9 cellular contexts compared by ENCODE assay signal in the genomic region with DNA sequence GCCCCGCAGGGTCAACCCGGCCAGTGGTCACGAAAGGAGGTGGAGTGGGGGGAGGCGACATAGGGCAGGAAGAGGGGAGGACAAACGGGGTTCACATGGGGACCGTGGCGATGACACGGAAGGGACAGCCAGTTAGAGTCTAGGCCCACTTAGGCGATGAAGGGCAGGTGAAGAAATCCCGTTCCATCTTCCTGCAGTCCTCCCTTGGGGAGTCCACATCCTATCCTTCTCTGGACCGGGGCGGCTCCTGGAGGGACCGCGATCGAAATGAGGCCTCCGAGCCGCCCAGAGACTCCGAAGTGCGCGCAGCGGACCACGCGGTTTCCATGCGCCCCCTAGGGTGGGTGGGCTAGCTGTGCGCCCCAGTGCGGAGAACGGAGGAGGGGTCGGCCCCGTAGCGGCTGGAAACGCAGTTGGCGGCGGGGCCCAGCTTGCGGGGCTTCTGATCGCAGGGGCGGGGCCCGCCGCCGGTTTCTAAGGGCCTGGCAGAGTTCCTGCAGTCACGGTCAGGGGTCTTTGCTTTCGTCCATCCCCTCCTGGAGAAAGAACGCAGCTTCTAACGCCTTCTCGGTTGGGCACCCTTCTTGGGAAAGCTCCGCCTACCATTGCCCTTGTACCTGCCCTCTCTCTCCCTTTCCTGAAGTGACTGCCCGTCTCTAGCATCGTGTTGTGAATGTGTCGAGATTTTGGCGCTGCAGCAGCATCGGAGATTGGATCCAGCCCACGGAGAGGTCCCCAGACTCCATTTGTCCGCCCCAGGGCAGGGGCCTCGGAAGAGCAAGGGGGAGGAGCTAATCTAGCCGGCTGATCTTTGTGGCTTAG. TPM values are rescaled to one million over a fixed set of nuclear protein-coding genes. Genes with fewer than 3 reads are reported as not detected.
DNase-seq lines count a peak whose midpoint lies in the region; ATAC-seq and TF ChIP-seq lines count a peak whose summit lies in the region.
"Had no signal": no experiment of that assay in that cellular context is flagged by ENCODE, and none has a peak within 500 bp of the region (broad histone marks: within the 10 kb centered on the region; RNA-seq: fewer than 3 reads in every experiment).

No MANE protein-coding gene starts in this region.

- H2BK12ac ChIP-seq in trophoblast cell (ENCODE audit: low read length): no peak overlapping the region

- H3K4me1 Mint-ChIP-seq in activated naive CD4-positive, alpha-beta T cell treated with anti-CD3 and anti-CD28 coated beads for 36 hours (ENCODE audit: low read depth): peaks cover 5% of the 10 kb centered on the region

- peaks cover 0 to 13% (median 4%) of the 10 kb centered on the region in 7 donors for H3K27me3 ChIP-seq in heart right ventricle
- no peaks in the 10 kb centered on the region for H3K27me3 ChIP-seq in trophoblast cell (ENCODE audit: insufficient read depth, low read length)

- H3K4me1 ChIP-seq in heart right ventricle (peaks cover 0 to 26% (median 13%) of the 10 kb centered on the region in 9 donors), trophoblast cell (ENCODE audit: control insufficient read depth in 1 of 2, insufficient read depth in 2 of 2, low read length in 2 of 2) (peaks cover 3 to 8% of the 10 kb centered on the region in 2 experiments), urinary bladder (ENCODE audit: insufficient read depth) (no peaks in the 10 kb centered on the region)

- no peak overlapping the region for H3K14ac ChIP-seq in trophoblast cell (ENCODE audit: low read length)

- H2AK5ac ChIP-seq in trophoblast cell (ENCODE audit: low read length): no peak overlapping the region

- CTCF ChIA-PET in activated naive CD4-positive, alpha-beta T cell treated with anti-CD3 and anti-CD28 coated beads for 36 hours (lab: Charles Lee): interaction anchor here (0.7 to 2.0 kb wide), 5 partner anchors 9 to 257 kb away, joined by 3 to 8 read pairs (median 4); a partner anchor contains a TSS

- 1% methylated on average over 54 of the region's 54 CpGs for WGBS in heart right ventricle, 2 donors
- no CpG with 5 or more reads among the region's 54 CpGs for WGBS in trophoblast cell (ENCODE audit: extremely low coverage, insufficient coverage, insufficient read length)
- WGBS in urinary bladder: 1% methylated on average over 54 of the region's 54 CpGs

- intact Hi-C loops in activated naive CD4-positive, alpha-beta T cell treated with anti-CD3 and anti-CD28 coated beads for 36 hours (cut with micrococcal nuclease): loop anchor here (1.0 kb wide), 1 partner anchor 171 kb away; no protein-coding TSS in a partner anchor
- intact Hi-C loops in heart right ventricle (cut with DNase I): loop anchor here in 1 of 10 donors (1.0 kb wide), 1 partner anchor 22 kb away; a partner anchor contains a TSS

- H3K36me3 ChIP-seq in heart right ventricle (peaks cover 0 to 3% (median 0%) of the 10 kb centered on the region in 9 donors), trophoblast cell (ENCODE audit: control insufficient read depth in 1 of 2, insufficient read depth in 2 of 2, low read length in 2 of 2) (no peaks in the 10 kb centered on the region), urinary bladder (ENCODE audit: insufficient read depth) (no peaks in the 10 kb centered on the region)

- peak overlapping the region; percentile 47 for H4K8ac ChIP-seq in trophoblast cell (ENCODE audit: low read depth, low read length)

- H3K4me3 ChIP-seq in GM08714 (ENCODE audit: low read length) (peak overlapping the region; percentile 15; the same call in 1 of the 2 replicates), heart right ventricle (peak overlapping the region; percentile 40 to 91 (median 75)), trophoblast cell (ENCODE audit: low read depth, low read length) (peak overlapping the region; percentile 55), urinary bladder (ENCODE audit: low read depth, low read length) (peak overlapping the region; percentile 53)

- peak overlapping the region; percentile 4 for H2AFZ ChIP-seq in trophoblast cell (ENCODE audit: insufficient read depth, low read length, poor library complexity)

- no peak overlapping the region for H3K4ac ChIP-seq in trophoblast cell (ENCODE audit: low read depth, low read length)

- H3K79me2 ChIP-seq in trophoblast cell (ENCODE audit: control insufficient read depth, insufficient read depth, low read length, poor library complexity): no peaks in the 10 kb centered on the region

- H3K23ac ChIP-seq in trophoblast cell (ENCODE audit: low read length): no peak overlapping the region

- H3K9me3 ChIP-seq in heart right ventricle: no peaks in the 10 kb centered on the region
- no peaks in the 10 kb centered on the region for H3K9me3 ChIP-seq in trophoblast cell (ENCODE audit: insufficient read depth, low read depth, low read length)

- no peak overlapping the region for H4K91ac ChIP-seq in trophoblast cell (ENCODE audit: low read depth, low read length)

- peak overlapping the region; percentile 83 for H3K4me3 Mint-ChIP-seq in activated naive CD4-positive, alpha-beta T cell treated with anti-CD3 and anti-CD28 coated beads for 36 hours

- H2BK5ac ChIP-seq in trophoblast cell (ENCODE audit: low read depth, low read length, poor library complexity): no peak overlapping the region

- H3K36me3 Mint-ChIP-seq in activated naive CD4-positive, alpha-beta T cell treated with anti-CD3 and anti-CD28 coated beads for 36 hours (ENCODE audit: low read depth): no peaks in the 10 kb centered on the region

- H3K18ac ChIP-seq in trophoblast cell (ENCODE audit: low read length): no peak overlapping the region

- TF ChIP-seq CTCF in heart right ventricle (IDR thresholded peaks at IDR 0.05): peak in 7 of 9 donors; percentile 34 to 56 (median 42)

- peak overlapping the region; percentile 87 for H3K4me2 ChIP-seq in trophoblast cell (ENCODE audit: low read length)

- peak overlapping the region; percentile 39 for H4K12ac ChIP-seq in trophoblast cell (ENCODE audit: low read depth, low read length)

- no peak overlapping the region for H2BK120ac ChIP-seq in trophoblast cell (ENCODE audit: insufficient read depth, low read length, poor library complexity)

- peak overlapping the region; percentile 1 for H3K9ac ChIP-seq in trophoblast cell (ENCODE audit: low read length)

- DNase-seq in OCI-M1 (lab: John Stamatoyannopoulos, UW) (peak; percentile 31), heart right ventricle (peak; percentile 30 to 33), trophoblast cell (no peak)
- DNase-seq in activated naive CD4-positive, alpha-beta T cell treated with anti-CD3 and anti-CD28 coated beads for 36 hours: peak; percentile 69

- no peaks in the 10 kb centered on the region for H3K79me1 ChIP-seq in trophoblast cell (ENCODE audit: low read length)

- H3K27ac Mint-ChIP-seq in activated naive CD4-positive, alpha-beta T cell treated with anti-CD3 and anti-CD28 coated beads for 36 hours: peak overlapping the region; percentile 51

- H3K27ac ChIP-seq in heart right ventricle (peak overlapping the region in 7 of 10 donors; percentile 15 to 71 (median 60)), trophoblast cell (ENCODE audit: low read depth, low read length) (no peak overlapping the region), urinary bladder (ENCODE audit: low read depth) (no peak overlapping the region)
- H3K27ac ChIP-seq: VCaP had no signal

- ATAC-seq in heart right ventricle (peak; percentile 61 to 77 (median 69)), GM21423 (IDR thresholded peaks at IDR 0.05; ENCODE audit: unreplicated experiment) (no peak), HG02840 (IDR thresholded peaks at IDR 0.05; ENCODE audit: low FRiP score, unreplicated experiment) (no peak)

- H3K27me3 Mint-ChIP-seq in activated naive CD4-positive, alpha-beta T cell treated with anti-CD3 and anti-CD28 coated beads for 36 hours (ENCODE audit: low read depth): no peaks in the 10 kb centered on the region

- no peaks in the 10 kb centered on the region for H3K9me3 Mint-ChIP-seq in activated naive CD4-positive, alpha-beta T cell treated with anti-CD3 and anti-CD28 coated beads for 36 hours

RNA-seq across cellular contexts. Expression of a gene that starts 17.9 kb away (rescaled TPM):
- total RNA-seq in activated naive CD4-positive, alpha-beta T cell treated with anti-CD3 and anti-CD28 coated beads for 36 hours: 1 to 10 TPM in 1 of 2 experiments, under 1 TPM in 1; 0.98 to 1.7 TPM
- total RNA-seq in heart right ventricle (under 1 TPM in 3 of 10 donors, not detected in 7; 0.20 to 0.23 (median 0.23) TPM), urinary bladder (1.1 TPM)
- polyA plus RNA-seq in heart right ventricle (under 1 TPM; 0.10 to 0.37 TPM), urinary bladder (1.1 TPM)
- 0.51 and 0.74 TPM in 2 replicates for polyA plus RNA-seq in trophoblast cell (2013)

RNA-seq across cellular contexts. Expression of a gene that starts 21.7 kb away (rescaled TPM):
- total RNA-seq in activated naive CD4-positive, alpha-beta T cell treated with anti-CD3 and anti-CD28 coated beads for 36 hours: 10 to 100 TPM; 35.8 to 39.6 TPM
- total RNA-seq in heart right ventricle (10 to 100 TPM; 27.2 to 37.6 (median 30.8) TPM), urinary bladder (127 TPM)
- polyA plus RNA-seq in heart right ventricle (10 to 100 TPM; 22.0 to 54.1 TPM), urinary bladder (52.0 TPM)
- 38.5 and 40.3 TPM in 2 replicates for polyA plus RNA-seq in trophoblast cell (2013)

RNA-seq across cellular contexts. Expression of a gene that starts 28.3 kb away (rescaled TPM):
- 1 to 10 TPM; 3.3 to 3.8 TPM for total RNA-seq in activated naive CD4-positive, alpha-beta T cell treated with anti-CD3 and anti-CD28 coated beads for 36 hours
- total RNA-seq in heart right ventricle: 1 to 10 TPM; 4.3 to 7.7 (median 5.6) TPM
- 1 to 10 TPM; 3.4 to 7.5 TPM for polyA plus RNA-seq in heart right ventricle
- polyA plus RNA-seq in trophoblast cell (2013): 4.3 and 4.6 TPM in 2 replicates
- 14.8 TPM for total RNA-seq in urinary bladder
- polyA plus RNA-seq in urinary bladder: 4.4 TPM

RNA-seq across cellular contexts. Expression of a gene that starts 36.6 kb away (rescaled TPM):
- total RNA-seq in activated naive CD4-positive, alpha-beta T cell treated with anti-CD3 and anti-CD28 coated beads for 36 hours: 10 to 100 TPM; 20.7 to 22.3 TPM
- total RNA-seq in heart right ventricle (10 to 100 TPM in 3 of 10 donors, 1 to 10 TPM in 7; 6.1 to 10.5 (median 7.8) TPM), urinary bladder (12.7 TPM)
- polyA plus RNA-seq in heart right ventricle (1 to 10 TPM; 2.5 to 3.6 TPM), urinary bladder (7.9 TPM)
- 7.6 and 8.2 TPM in 2 replicates for polyA plus RNA-seq in trophoblast cell (2013)

Comparison
In these comparisons a context has a peak if more than half of its experiments do, and no peak if none do; other contexts are left out.
1. H3K4me3 ChIP-seq: peak in every context shown above with its lines; median percentile 75 in heart right ventricle; 55 in trophoblast cell; 53 in urinary bladder; 15 in GM08714.
2. DNase-seq: peak in OCI-M1 (single experiment), activated naive CD4-positive, alpha-beta T cell treated with anti-CD3 and anti-CD28 coated beads for 36 hours (single experiment) and heart right ventricle (2 of 2); none in trophoblast cell (0 of 2).
3. ATAC-seq: peak in heart right ventricle (8 of 8); none in GM21423 (single experiment) and HG02840 (single experiment).
4. H3K27ac ChIP-seq: peak in heart right ventricle (7 of 10); none in trophoblast cell (single experiment) and urinary bladder (single experiment).